In genomic region chr3:186255703-186256331, GRCh38 we compare ENCODE assay signal across 8 cellular contexts.
A peak's percentile ranks its signal among the peaks of the same experiment; 100 is the strongest.
DNase-seq lines count a peak whose midpoint lies in the region; ATAC-seq, FAIRE-seq and TF ChIP-seq lines count a peak whose summit lies in the region.

No MANE protein-coding gene starts in this region.

- no peaks in the 10 kb centered on the region for H3K9me3 Mint-ChIP-seq in CD14-positive monocyte
- H3K9me3 Mint-ChIP-seq in mesothelial cell of epicardium, result no peaks in the 10 kb centered on the region

- ATAC-seq in GM21786 (IDR thresholded peaks at IDR 0.05; ENCODE audit: unreplicated experiment) (peak; percentile 39), GM18519 (IDR thresholded peaks at IDR 0.05; ENCODE audit: low FRiP score, unreplicated experiment) (no peak), GM21367 (IDR thresholded peaks at IDR 0.05; ENCODE audit: unreplicated experiment) (no peak)

- intact Hi-C loops in CD14-positive monocyte (cut with micrococcal nuclease) (loop anchor here (5.0 to 10.0 kb wide), 4 partner anchors 271 to 286 kb away; partner anchors contain the start of gene CRYGS (in 1 of the 2)), kidney (cut with DNase I) (loop anchor here (10.0 kb wide), 1 partner anchor 279 kb away; no protein-coding TSS in a partner anchor)

- H3K27ac Mint-ChIP-seq in CD14-positive monocyte (peak overlapping the region in 4 of 7 donors; percentile 3 to 79 (median 70)), mesothelial cell of epicardium (no peak overlapping the region)

- H3K4me1 Mint-ChIP-seq in CD14-positive monocyte (peaks cover 38% of the 10 kb centered on the region), mesothelial cell of epicardium (peaks cover 17% of the 10 kb centered on the region)

- H3K4me3 ChIP-seq in Peyer's patch (peak overlapping the region in 1 of 4 donors; percentile 7), kidney (ENCODE audit: low read length in 2 of 2) (no peak overlapping the region)

- H3K9me3 ChIP-seq in Peyer's patch (no peaks in the 10 kb centered on the region), kidney (ENCODE audit: control insufficient read depth in 1 of 2, low read length in 2 of 2) (no peaks in the 10 kb centered on the region)

- no peak for TF ChIP-seq POLR2A in Peyer's patch (IDR thresholded peaks at IDR 0.05)

- H3K9ac ChIP-seq in kidney (ENCODE audit: low read length in 2 of 2), result no peak overlapping the region

- H3K36me3 Mint-ChIP-seq in CD14-positive monocyte (peaks cover 91 to 92% of the 10 kb centered on the region in 2 donors), mesothelial cell of epicardium (no peaks in the 10 kb centered on the region)

- H3K27ac ChIP-seq in Peyer's patch (peak overlapping the region in 2 of 4 donors; percentile 56 to 77), kidney (ENCODE audit: low read depth in 2 of 2, low read length in 2 of 2) (no peak overlapping the region)

- H3K36me3 ChIP-seq in Peyer's patch (no peaks in the 10 kb centered on the region), kidney (ENCODE audit: control insufficient read depth in 1 of 2, insufficient read depth in 2 of 2, low read length in 2 of 2) (no peaks in the 10 kb centered on the region)

- no peaks in the 10 kb centered on the region for H3K27me3 Mint-ChIP-seq in CD14-positive monocyte (ENCODE audit: low read depth in 3 of 3)
- peaks cover 36% of the 10 kb centered on the region for H3K27me3 Mint-ChIP-seq in mesothelial cell of epicardium (ENCODE audit: low read depth)

- H3K4me1 ChIP-seq in Peyer's patch (peaks cover 0 to 10% (median 5%) of the 10 kb centered on the region in 4 donors), kidney (ENCODE audit: control insufficient read depth in 1 of 2, insufficient read depth in 1 of 2, low read depth in 1 of 2, low read length in 2 of 2) (peaks cover 0 to 4% of the 10 kb centered on the region in 2 donors)

- H3K4me3 Mint-ChIP-seq in CD14-positive monocyte (no peak overlapping the region), mesothelial cell of epicardium (no peak overlapping the region)

- H3K27me3 ChIP-seq in Peyer's patch, result no peaks in the 10 kb centered on the region

- TF ChIP-seq CTCF in CD14-positive monocyte (IDR thresholded peaks at IDR 0.05), result peak; percentile 35
- peak in 4 of 6 experiments; percentile 11 to 47 (median 41) for TF ChIP-seq CTCF in Peyer's patch (IDR thresholded peaks at IDR 0.05)
- TF ChIP-seq CTCF in kidney (IDR thresholded peaks at IDR 0.05; ENCODE audit: borderline replicate concordance, extremely low read depth, insufficient read depth), result no peak
- TF ChIP-seq CTCF in mesothelial cell of epicardium (IDR thresholded peaks at IDR 0.05; ENCODE audit: unreplicated experiment), result no peak

- no peak for FAIRE-seq in kidney (lab: Jason Lieb, UNC)

- DNase-seq in CD14-positive monocyte (ENCODE audit: low spot score), result no peak
- DNase-seq in Peyer's patch, result peak in 2 of 3 donors; percentile 91 to 95
- DNase-seq in kidney, result peak; percentile 78
- no peak for DNase-seq in SK-N-DZ (ENCODE audit: low spot score)
- no peak for DNase-seq in mesothelial cell of epicardium (ENCODE audit: low spot score in 2 of 2, unreplicated experiment in 2 of 2)

Comparison
In these comparisons a context has a peak if more than half of its experiments do, and no peak if none do; other contexts are left out.
1. DNase-seq: peak in Peyer's patch (2 of 3) and kidney (single experiment); none in CD14-positive monocyte (single experiment), SK-N-DZ (single experiment) and mesothelial cell of epicardium (0 of 2).
2. CTCF ChIP-seq: peak in CD14-positive monocyte (single experiment) and Peyer's patch (4 of 6); none in kidney (single experiment) and mesothelial cell of epicardium (single experiment).